In the genomic region with DNA sequence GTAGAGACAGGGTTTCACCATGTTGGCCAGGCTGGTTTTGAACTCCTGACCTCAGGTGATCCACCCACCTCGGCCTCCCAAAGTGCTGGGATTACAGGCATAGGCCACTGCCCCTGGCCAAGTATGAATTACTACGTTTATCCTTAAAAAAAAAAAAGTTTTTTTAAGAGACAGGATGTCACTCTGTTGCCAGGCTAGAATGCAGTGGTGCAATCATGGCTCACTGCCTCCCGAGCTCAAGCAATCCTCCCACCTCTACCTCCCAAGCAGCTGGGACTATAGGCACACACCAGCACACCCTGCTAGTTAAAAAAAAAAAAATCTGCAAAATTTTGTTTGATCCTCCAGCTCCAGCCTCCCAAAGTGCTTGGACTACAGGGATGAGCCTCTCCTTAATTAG, we compare ENCODE assay signal across 19 cellular contexts. TPM values are rescaled to one million over a fixed set of nuclear protein-coding genes. Genes with fewer than 3 reads are reported as not detected.
"Had no signal": no experiment of that assay in that cellular context is flagged by ENCODE, and none has a peak within 500 bp of the region (broad histone marks: within the 10 kb centered on the region; RNA-seq: fewer than 3 reads in every experiment).

No MANE protein-coding gene starts in this region.

- H3K27ac ChIP-seq: ovary, sigmoid colon, spleen, testis, uterus had no signal

- H3K4me1 ChIP-seq: sigmoid colon, spleen, stomach, testis, uterus had no signal

- H3K27me3 ChIP-seq: ovary, sigmoid colon, testis, uterus had no signal

- FAIRE-seq: colon, endometrium had no signal

- H3K9me3 ChIP-seq: mucosa of descending colon, ovary, sigmoid colon, spleen, stomach, testis, uterus had no signal

- H3K4me3 ChIP-seq: mucosa of descending colon, ovary, sigmoid colon, spleen, stomach, testis, uterus had no signal

- DNase-seq: activated CD4-positive, alpha-beta memory T cell treated with anti-CD3 and anti-CD28 coated beads for 36 hours; activated CD4-positive, alpha-beta T cell treated with anti-CD3 and anti-CD28 coated beads for 36 hours; activated CD8-positive, alpha-beta memory T cell treated with anti-CD3 and anti-CD28 coated beads, Interleukin-2, amount 10 ng/mL, durations not matched to agents 7 days and 5 days; activated naive CD4-positive, alpha-beta T cell treated with anti-CD3 and anti-CD28 coated beads, Interleukin-2, amount 10 ng/mL, durations not matched to agents 7 days and 5 days; activated T-cell treated with anti-CD3 and anti-CD28 coated beads, Interleukin-2, amount 50 U/mL, for 1 hour; caudate nucleus; mucosa of descending colon; naive thymus-derived CD4-positive, alpha-beta T cell; ovary; sigmoid colon; spleen; stomach; T-helper 2 cell; testis; uterus had no signal

- ATAC-seq: activated CD4-positive, alpha-beta T cell treated with anti-CD3 and anti-CD28 coated beads for 36 hours; activated CD8-positive, alpha-beta memory T cell treated with anti-CD3 and anti-CD28 coated beads, Interleukin-2, amount 10 ng/mL, durations not matched to agents 7 days and 5 days; esophagus mucosa; mucosa of descending colon; naive thymus-derived CD4-positive, alpha-beta T cell had no signal

- H3K36me3 ChIP-seq: ovary, sigmoid colon, spleen, stomach, uterus had no signal

RNA-seq across cellular contexts. Expression of gene IYD, which starts 23.1 kb away (rescaled TPM):
- total RNA-seq: activated CD4-positive, alpha-beta memory T cell treated with anti-CD3 and anti-CD28 coated beads for 36 hours; activated CD4-positive, alpha-beta T cell treated with anti-CD3 and anti-CD28 coated beads for 36 hours; activated CD8-positive, alpha-beta memory T cell treated with anti-CD3 and anti-CD28 coated beads, Interleukin-2, amount 10 ng/mL, durations not matched to agents 7 days and 5 days; esophagus mucosa; fibroblast of villous mesenchyme; naive thymus-derived CD4-positive, alpha-beta T cell; ovary; spleen; uterus had no signal
- polyA plus RNA-seq: naive thymus-derived CD4-positive, alpha-beta T cell; ovary; spleen had no signal
